Comparison of ENCODE assay signal across 10 cellular contexts in genomic region chr16:27273670-27274522, GRCh38. TPM values are rescaled to one million over a fixed set of nuclear protein-coding genes. Genes with fewer than 3 reads are reported as not detected.
DNase-seq lines count a peak whose midpoint lies in the region; FAIRE-seq and TF ChIP-seq lines count a peak whose summit lies in the region.
"Had no signal": no experiment of that assay in that cellular context is flagged by ENCODE, and none has a peak within 500 bp of the region (broad histone marks: within the 10 kb centered on the region; RNA-seq: fewer than 3 reads in every experiment).

No MANE protein-coding gene starts in this region.

- no peaks in the 10 kb centered on the region for H3K23me2 ChIP-seq in H9 (ENCODE audit: insufficient read length, low read depth, low read length, poor library complexity, severe bottlenecking)

- H3K27ac Mint-ChIP-seq in H9 = no peak overlapping the region

- no peak overlapping the region for H4K5ac ChIP-seq in H9 (ENCODE audit: insufficient read length, low read depth, low read length)

- H3K27me3 Mint-ChIP-seq in H9 (ENCODE audit: low read depth) = no peaks in the 10 kb centered on the region; the same call in 1 of the 2 replicates

- H3K27me3 ChIP-seq in smooth muscle cell (ENCODE audit: low read depth) (no peaks in the 10 kb centered on the region), H9 (ENCODE audit: insufficient read depth, low read length) (no peaks in the 10 kb centered on the region)

- H3K4me2 ChIP-seq in OCI-LY7 (ENCODE audit: low read length) = peak overlapping the region; percentile 65
- peak overlapping the region; percentile 31 for H3K4me2 ChIP-seq in smooth muscle cell
- no peak overlapping the region for H3K4me2 ChIP-seq in H9 (ENCODE audit: insufficient read depth, insufficient read length, low read length)

- no peak overlapping the region for H4K8ac ChIP-seq in H9 (replicated peaks; ENCODE audit: insufficient read length, low read depth, low read length)

- WGBS in smooth muscle cell (ENCODE audit: low lambda C conversion rate) = 38% methylated on average over 8 of the region's 8 CpGs
- no CpG with 5 or more reads among the region's 8 CpGs for WGBS in H9 (ENCODE audit: extremely low coverage, insufficient read length, low lambda C conversion rate)

- H3K9me2 ChIP-seq in OCI-LY7 (ENCODE audit: insufficient read depth, low read length) = no peaks in the 10 kb centered on the region

- peaks cover 7% of the 10 kb centered on the region in 2 experiments for H3K4me1 Mint-ChIP-seq in H9

- no peak overlapping the region for H2BK20ac ChIP-seq in H9 (ENCODE audit: low read depth, low read length, poor library complexity, severe bottlenecking)

- peak overlapping the region; percentile 16 for H3K4me3 ChIP-seq in OCI-LY7 (ENCODE audit: low read depth, low read length, poor library complexity, severe bottlenecking)
- H3K4me3 ChIP-seq in smooth muscle cell = no peak overlapping the region
- H3K4me3 ChIP-seq in kidney (ENCODE audit: low read length in 2 of 2) = no peak overlapping the region

- no peak overlapping the region for H2BK15ac ChIP-seq in H9 (ENCODE audit: low read depth, low read length)

- peak; percentile 84 for DNase-seq in OCI-LY7 (ENCODE audit: low spot score)
- DNase-seq in astrocyte of the hippocampus (ENCODE audit: low read depth, low spot score) = peak; percentile 37
- DNase-seq in smooth muscle cell (lab: John Stamatoyannopoulos, UW; ENCODE audit: unreplicated experiment) = no peak
- DNase-seq in NCI-H2196 treated with DMSO at 0.1 percent for 48 hours (lab: John Stamatoyannopoulos, UW; ENCODE audit: unreplicated experiment) = no peak
- no peak for DNase-seq in D341Med (ENCODE audit: low spot score)
- DNase-seq in H9 = no peak
- no peak for DNase-seq in kidney
- DNase-seq: NCI-H69 had no signal

- no peak overlapping the region for H3K9ac ChIP-seq in smooth muscle cell (ENCODE audit: low read depth)
- H3K9ac ChIP-seq in H9 (ENCODE audit: extremely low read depth, insufficient read length, low read length) = no peak overlapping the region
- no peak overlapping the region for H3K9ac ChIP-seq in kidney (ENCODE audit: low read length in 2 of 2)

- no peak overlapping the region for H3K4me3 Mint-ChIP-seq in H9

- BruUV-seq in OCI-LY7 (replicated peaks; lab: Mats Ljungman, UMichigan) = no TSS peak

- no peak overlapping the region for H3K23ac ChIP-seq in H9 (ENCODE audit: insufficient read length, low read depth, low read length)

- no peaks in the 10 kb centered on the region for H3K36me3 ChIP-seq in OCI-LY7 (ENCODE audit: insufficient read depth, low read length)
- no peaks in the 10 kb centered on the region for H3K36me3 ChIP-seq in smooth muscle cell (ENCODE audit: low read depth)
- H3K36me3 ChIP-seq in kidney (ENCODE audit: control insufficient read depth in 1 of 2, insufficient read depth in 2 of 2, low read length in 2 of 2) = no peaks in the 10 kb centered on the region

- intact Hi-C loops in OCI-LY7 (cut with micrococcal nuclease; ENCODE audit: unreplicated experiment) (loop anchor here (1.0 to 2.0 kb wide), 3 partner anchors 25 to 95 kb away; no protein-coding TSS in a partner anchor), kidney (cut with DNase I) (no loop called here)

- H2BK5ac ChIP-seq in H9 (ENCODE audit: insufficient read length, low read length) = no peak overlapping the region

- no peak overlapping the region for H2BK120ac ChIP-seq in H9 (ENCODE audit: low read depth, low read length, poor library complexity, severe bottlenecking)

- H3K14ac ChIP-seq in H9 (ENCODE audit: insufficient read depth, low read length) = no peak overlapping the region

- peaks cover 3% of the 10 kb centered on the region in 2 experiments; a peak in 2 of 5 replicates for H3K9me3 Mint-ChIP-seq in H9

- no peaks in the 10 kb centered on the region for H3K79me1 ChIP-seq in H9 (ENCODE audit: insufficient read depth, low read depth, low read length, poor library complexity, severe bottlenecking)

- H3K56ac ChIP-seq in H9 (ENCODE audit: insufficient read length, low read depth, low read length) = no peak overlapping the region

- FAIRE-seq in kidney (lab: Jason Lieb, UNC) = no peak
- FAIRE-seq: GM18507 had no signal

- peaks cover 67% of the 10 kb centered on the region for H3K4me1 ChIP-seq in OCI-LY7 (ENCODE audit: insufficient read depth, low read length, poor library complexity, severe bottlenecking)
- H3K4me1 ChIP-seq in smooth muscle cell (ENCODE audit: low read depth) = no peaks in the 10 kb centered on the region
- no peaks in the 10 kb centered on the region; the same call in 1 of the 2 replicates for H3K4me1 ChIP-seq in H9 (ENCODE audit: insufficient read depth, low read length)
- H3K4me1 ChIP-seq in kidney (ENCODE audit: control insufficient read depth in 1 of 2, insufficient read depth in 1 of 2, low read depth in 1 of 2, low read length in 2 of 2) = peaks cover 4 to 5% of the 10 kb centered on the region in 2 donors

- TF ChIP-seq CTCF in GM12873 (IDR thresholded peaks at IDR 0.05; ENCODE audit: insufficient read depth, low read depth, low read length, missing control alignments) (peak; percentile 18), OCI-LY7 (conservative IDR thresholded peaks at IDR 0.05; ENCODE audit: low read length) (peak; percentile 38; the same call in 1 of the 2 replicates), smooth muscle cell (IDR thresholded peaks at IDR 0.05; ENCODE audit: borderline replicate concordance, insufficient read depth, poor library complexity, severe bottlenecking) (no peak), H9 (conservative IDR thresholded peaks at IDR 0.05) (no peak), kidney (IDR thresholded peaks at IDR 0.05; ENCODE audit: borderline replicate concordance, extremely low read depth, insufficient read depth) (no peak)

- no peak overlapping the region for H4K91ac ChIP-seq in H9 (ENCODE audit: insufficient read length, low read depth, low read length)

- H2AK5ac ChIP-seq in H9 (ENCODE audit: insufficient read length, low read length) = no peak overlapping the region

- no peak overlapping the region for H3T11ph ChIP-seq in H9 (ENCODE audit: low read length)

- POLR2A ChIA-PET in OCI-LY7 (lab: Charles Lee) = interaction anchor here (0.6 to 5.0 kb wide), 9 partner anchors 8 to 621 kb away, joined by 3 to 18 read pairs (median 4); no protein-coding TSS in a partner anchor

- no peaks in the 10 kb centered on the region for H4K20me1 ChIP-seq in OCI-LY7 (ENCODE audit: insufficient read depth, low read length)
- no peaks in the 10 kb centered on the region for H4K20me1 ChIP-seq in smooth muscle cell (ENCODE audit: low read depth)
- H4K20me1 ChIP-seq in H9 (ENCODE audit: control insufficient read depth, insufficient read depth, insufficient read length) = no peaks in the 10 kb centered on the region

- H3K9me3 ChIP-seq in OCI-LY7 (ENCODE audit: low read length) (no peaks in the 10 kb centered on the region; the same call in 1 of the 2 replicates), smooth muscle cell (replicated peaks; ENCODE audit: low read depth) (no peaks in the 10 kb centered on the region), H9 (ENCODE audit: control insufficient read depth, low read depth, low read length) (no peaks in the 10 kb centered on the region), kidney (ENCODE audit: control insufficient read depth in 1 of 2, low read length in 2 of 2) (no peaks in the 10 kb centered on the region)

- no peak overlapping the region for H3K18ac ChIP-seq in H9 (ENCODE audit: insufficient read length, low read depth, low read length)

- H3K36me3 Mint-ChIP-seq in H9 (ENCODE audit: insufficient read depth in 1 of 3, low read depth in 3 of 3) = peaks cover 2 to 4% (median 3%) of the 10 kb centered on the region in 3 experiments; a peak in 3 of 7 replicates

- no peak overlapping the region for H2BK12ac ChIP-seq in H9 (ENCODE audit: insufficient read length, low read depth, low read length)

- H3K79me2 ChIP-seq in OCI-LY7 (ENCODE audit: insufficient read depth, low read depth, low read length) (peaks cover 7% of the 10 kb centered on the region; the same call in 1 of the 2 replicates), smooth muscle cell (ENCODE audit: low read depth) (no peaks in the 10 kb centered on the region), H9 (ENCODE audit: insufficient read depth, low read length) (no peaks in the 10 kb centered on the region)

- peak overlapping the region; percentile 33; the same call in 1 of the 2 replicates for H2AFZ ChIP-seq in OCI-LY7 (ENCODE audit: low read length)
- no peak overlapping the region for H2AFZ ChIP-seq in smooth muscle cell (ENCODE audit: low read depth)
- no peak overlapping the region for H2AFZ ChIP-seq in H9 (ENCODE audit: low read length)

- H3K4ac ChIP-seq in H9 (ENCODE audit: low read depth, low read length) = no peak overlapping the region

- H3K27ac ChIP-seq in OCI-LY7 (ENCODE audit: low read depth, low read length, poor library complexity, severe bottlenecking) (peak overlapping the region; percentile 89), smooth muscle cell (ENCODE audit: low read depth) (peak overlapping the region; percentile 17), H9 (ENCODE audit: insufficient read length, low read depth, low read length) (no peak overlapping the region), kidney (ENCODE audit: low read depth in 2 of 2, low read length in 2 of 2) (no peak overlapping the region)

- no peaks in the 10 kb centered on the region for H3F3A ChIP-seq in smooth muscle cell (ENCODE audit: low read depth)

- CTCF ChIA-PET in OCI-LY7 (lab: Charles Lee; ENCODE audit: unreplicated experiment) = interaction anchor here (0.6 to 1.2 kb wide), 5 partner anchors 37 to 94 kb away, joined by 3 to 6 read pairs (median 4); no protein-coding TSS in a partner anchor

RNA-seq across cellular contexts. Expression of gene NSMCE1, which starts 5.3 kb away (rescaled TPM):
- total RNA-seq in OCI-LY7 (2014; rRNA removed; shearing (Covaris generic)) = 51.1 and 52.1 TPM in 2 replicates
- 84.0 and 89.4 TPM in 2 replicates for total RNA-seq in OCI-LY7 (2022)
- total RNA-seq in smooth muscle cell = 35.7 and 36.9 TPM in 2 replicates
- 59.1 and 61.2 TPM in 2 replicates for polyA plus RNA-seq in smooth muscle cell
- 19.3 and 25.3 TPM in 2 replicates for total RNA-seq in H9 (2021)
- total RNA-seq in kidney = 72.1 TPM
- 145 TPM for polyA plus RNA-seq in kidney (ENCODE audit: insufficient read depth, low read depth, low replicate concordance)

RNA-seq across cellular contexts. Expression of gene IL4R, which starts 39.9 kb away (rescaled TPM):
- 33.0 and 82.8 TPM in 2 replicates for total RNA-seq in OCI-LY7 (2014; rRNA removed; shearing (Covaris generic))
- total RNA-seq in OCI-LY7 (2022) = 73.1 and 101 TPM in 2 replicates
- total RNA-seq in smooth muscle cell = 13.4 and 17.2 TPM in 2 replicates
- polyA plus RNA-seq in smooth muscle cell = 24.0 and 35.3 TPM in 2 replicates
- 28.3 and 28.6 TPM in 2 replicates for total RNA-seq in H9 (2021)
- 115 TPM for total RNA-seq in kidney
- 13.8 TPM for polyA plus RNA-seq in kidney (ENCODE audit: insufficient read depth, low read depth, low replicate concordance)

Comparison
In these comparisons a context has a peak if more than half of its experiments do, and no peak if none do; other contexts are left out.
1. CTCF ChIP-seq: peak in GM12873 (single experiment) and OCI-LY7 (single experiment); none in smooth muscle cell (single experiment), H9 (single experiment) and kidney (single experiment).
2. DNase-seq: peak in OCI-LY7 (single experiment) and astrocyte of the hippocampus (single experiment); none in smooth muscle cell (single experiment), NCI-H2196 treated with DMSO at 0.1 percent for 48 hours (single experiment), D341Med (single experiment), H9 (single experiment) and kidney (single experiment).
3. H3K27ac ChIP-seq: peak in OCI-LY7 (single experiment) and smooth muscle cell (single experiment); none in H9 (single experiment) and kidney (0 of 2).